ENCODE assay signal across 23 cellular contexts in genomic region chr6:167863897-167864296, GRCh38. TPM values are rescaled to one million over a fixed set of nuclear protein-coding genes. Genes with fewer than 3 reads are reported as not detected.
DNase-seq lines count a peak whose midpoint lies in the region; ATAC-seq, FAIRE-seq and TF ChIP-seq lines count a peak whose summit lies in the region.
"Had no signal": no experiment of that assay in that cellular context is flagged by ENCODE, and none has a peak within 500 bp of the region (broad histone marks: within the 10 kb centered on the region; RNA-seq: fewer than 3 reads in every experiment).

No MANE protein-coding gene starts in this region.

- H3K27ac ChIP-seq in OCI-LY3 (ENCODE audit: low read length), result no peak overlapping the region; the same call in 1 of the 2 replicates
- H3K27ac ChIP-seq in right lobe of liver, result no peak overlapping the region
- H3K27ac ChIP-seq in Peyer's patch, result no peak overlapping the region
- H3K27ac ChIP-seq: 22Rv1, BLaER1, C4-2B, GM23248 had no signal

- peaks cover 49% of the 10 kb centered on the region for H3K4me1 ChIP-seq in OCI-LY3 (ENCODE audit: low read length)
- H3K4me1 ChIP-seq in right lobe of liver, result peaks cover 0 to 31% (median 13%) of the 10 kb centered on the region in 4 donors
- H3K4me1 ChIP-seq in Peyer's patch, result no peaks in the 10 kb centered on the region

- H4K20me1 ChIP-seq in OCI-LY3 (ENCODE audit: insufficient read depth, low read length), result peaks cover 68% of the 10 kb centered on the region

- H3K4me3 ChIP-seq in OCI-LY3 (ENCODE audit: low read length), result no peak overlapping the region
- H3K4me3 ChIP-seq in right lobe of liver, result no peak overlapping the region
- no peak overlapping the region for H3K4me3 ChIP-seq in Peyer's patch
- H3K4me3 ChIP-seq: BLaER1, GM23248 had no signal

- no peak overlapping the region for H2AFZ ChIP-seq in OCI-LY3 (ENCODE audit: low read depth, low read length)
- H2AFZ ChIP-seq: GM23248 had no signal

- FAIRE-seq in GM12892 (lab: Jason Lieb, UNC), result no peak
- FAIRE-seq: A204.1, G401.6, GM12891, H1 had no signal

- H3K36me3 ChIP-seq in OCI-LY3 (replicated peaks; ENCODE audit: low read depth, low read length) (peaks cover 11% of the 10 kb centered on the region), right lobe of liver (peaks cover 0 to 13% (median 0%) of the 10 kb centered on the region in 4 donors), Peyer's patch (peaks cover 0 to 18% (median 0%) of the 10 kb centered on the region in 3 donors)

- H3K9ac ChIP-seq in OCI-LY3 (ENCODE audit: low read length), result no peak overlapping the region
- H3K9ac ChIP-seq: BLaER1, GM23248 had no signal

- 10% methylated on average over 4 of the region's 4 CpGs for WGBS in right lobe of liver (ENCODE audit: insufficient coverage, low coverage, low lambda C conversion rate, missing lambda C conversion rate)

- no peak overlapping the region for H3K4me3 Mint-ChIP-seq in progenitor cell of endocrine pancreas (ENCODE audit: low read depth)
- H3K4me3 Mint-ChIP-seq: B cell; CD4-positive, CD25-positive, alpha-beta regulatory T cell; CD8-positive, alpha-beta T cell had no signal

- DNase-seq in left lobe of liver (ENCODE audit: low spot score) (peak; percentile 55), right lobe of liver (peak in 2 of 3 donors; percentile 57 to 58), progenitor cell of endocrine pancreas (ENCODE audit: low spot score, unreplicated experiment) (no peak), Peyer's patch (no peak), GM12892 (ENCODE audit: insufficient read length) (no peak)
- no peak for DNase-seq in activated CD4-positive, alpha-beta T cell treated with anti-CD3 and anti-CD28 coated beads for 4 hours
- DNase-seq: Caco-2; CD4-positive, CD25-positive, alpha-beta regulatory T cell; DMS153; DND-41; GM23248; H7; HCEC 1CT had no signal

- no peaks in the 10 kb centered on the region for H3K9me3 ChIP-seq in OCI-LY3 (ENCODE audit: insufficient read depth, low read length)
- H3K9me3 ChIP-seq in right lobe of liver, result no peaks in the 10 kb centered on the region
- H3K9me3 ChIP-seq in Peyer's patch, result no peaks in the 10 kb centered on the region
- H3K9me3 ChIP-seq: BLaER1, Caco-2 had no signal

- ATAC-seq in left lobe of liver (peak; percentile 88), right lobe of liver (peak; percentile 62 to 85 (median 76))
- ATAC-seq: CD8-positive, alpha-beta T cell had no signal

- TF ChIP-seq POLR2A in right lobe of liver (IDR thresholded peaks at IDR 0.05) (no peak), Peyer's patch (IDR thresholded peaks at IDR 0.05) (no peak), GM12892 (IDR thresholded peaks at IDR 0.05; ENCODE audit: low read depth, low read length) (no peak)

- peak overlapping the region; percentile 38 for H3K4me2 ChIP-seq in OCI-LY3 (ENCODE audit: low read length)
- H3K4me2 ChIP-seq: BLaER1 had no signal

- peaks cover 83% of the 10 kb centered on the region for H3K79me2 ChIP-seq in OCI-LY3 (ENCODE audit: low read length)

- peaks cover 37% of the 10 kb centered on the region for H3K4me1 Mint-ChIP-seq in progenitor cell of endocrine pancreas (ENCODE audit: low read depth)
- H3K4me1 Mint-ChIP-seq: CD4-positive, CD25-positive, alpha-beta regulatory T cell had no signal

- H3K36me3 Mint-ChIP-seq in progenitor cell of endocrine pancreas (ENCODE audit: insufficient read depth), result peaks cover 34% of the 10 kb centered on the region
- H3K36me3 Mint-ChIP-seq: CD8-positive, alpha-beta T cell had no signal

- H3K27ac Mint-ChIP-seq in progenitor cell of endocrine pancreas, result peak overlapping the region; percentile 79
- H3K27ac Mint-ChIP-seq: B cell; CD4-positive, CD25-positive, alpha-beta regulatory T cell; CD8-positive, alpha-beta T cell had no signal

- H3K9me3 Mint-ChIP-seq in progenitor cell of endocrine pancreas (ENCODE audit: low read depth), result no peaks in the 10 kb centered on the region
- H3K9me3 Mint-ChIP-seq: CD4-positive, CD25-positive, alpha-beta regulatory T cell; CD8-positive, alpha-beta T cell had no signal

- H3K27me3 Mint-ChIP-seq in progenitor cell of endocrine pancreas, result no peaks in the 10 kb centered on the region
- H3K27me3 Mint-ChIP-seq: CD4-positive, CD25-positive, alpha-beta regulatory T cell had no signal

- no peak for TF ChIP-seq CTCF in OCI-LY3 (IDR thresholded peaks at IDR 0.05; ENCODE audit: low read depth, low read length)
- no peak for TF ChIP-seq CTCF in right lobe of liver (IDR thresholded peaks at IDR 0.05)
- no peak for TF ChIP-seq CTCF in progenitor cell of endocrine pancreas (IDR thresholded peaks at IDR 0.05; ENCODE audit: unreplicated experiment)
- no peak for TF ChIP-seq CTCF in Peyer's patch (IDR thresholded peaks at IDR 0.05)

- H3K27me3 ChIP-seq in OCI-LY3 (ENCODE audit: low read depth, low read length), result no peaks in the 10 kb centered on the region
- H3K27me3 ChIP-seq in right lobe of liver, result no peaks in the 10 kb centered on the region
- H3K27me3 ChIP-seq in Peyer's patch, result no peaks in the 10 kb centered on the region
- H3K27me3 ChIP-seq: BLaER1 had no signal

- intact Hi-C loops in right lobe of liver (cut with DNase I), result no loop called here

RNA-seq across cellular contexts. Expression of gene AFDN, which starts 37.2 kb away (rescaled TPM):
- total RNA-seq in left lobe of liver (92.5 TPM), right lobe of liver (100 to 1,000 TPM in 1 of 6 experiments, 10 to 100 TPM in 5; 77.0 to 106 (median 85.5) TPM), progenitor cell of endocrine pancreas (421 and 423 TPM in 2 replicates), Peyer's patch (100 to 1,000 TPM; 265 to 326 (median 313) TPM)
- polyA plus RNA-seq in GM12892 (2012; ENCODE audit: missing spikeins), result 21.7 TPM

Comparison
In these comparisons a context has a peak if more than half of its experiments do, and no peak if none do; other contexts are left out.
1. DNase-seq: peak in left lobe of liver (single experiment) and right lobe of liver (2 of 3); none in progenitor cell of endocrine pancreas (single experiment), Peyer's patch (0 of 3), GM12892 (single experiment) and activated CD4-positive, alpha-beta T cell treated with anti-CD3 and anti-CD28 coated beads for 4 hours (0 of 2).